In the genomic region with DNA sequence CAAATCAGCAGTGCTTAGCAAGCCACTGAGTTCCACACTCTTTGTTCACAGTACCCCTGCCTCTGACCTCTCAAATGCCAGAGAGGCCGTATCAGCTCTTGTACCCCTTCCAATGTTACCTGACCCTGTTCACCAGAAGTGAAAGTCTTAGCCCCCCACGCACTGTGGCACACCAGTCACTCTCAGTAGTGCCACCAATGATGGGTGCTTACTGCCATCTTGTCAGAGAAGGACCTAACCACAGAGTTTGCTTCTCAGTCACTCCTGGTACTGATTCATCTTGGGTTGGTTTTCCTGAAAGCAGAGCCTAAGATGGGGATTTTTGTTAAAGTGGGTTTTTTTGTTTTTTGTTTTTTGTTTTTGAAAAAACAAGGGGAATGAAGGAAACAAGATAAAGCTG, we compare ENCODE assay signal across 11 cellular contexts. TPM values are rescaled to one million over a fixed set of nuclear protein-coding genes. Genes with fewer than 3 reads are reported as not detected.
A peak's percentile ranks its signal among the peaks of the same experiment; 100 is the strongest.
DNase-seq lines count a peak whose midpoint lies in the region; ATAC-seq lines count a peak whose summit lies in the region.
"Had no signal": no experiment of that assay in that cellular context is flagged by ENCODE, and none has a peak within 500 bp of the region (broad histone marks: within the 10 kb centered on the region; RNA-seq: fewer than 3 reads in every experiment).

No MANE protein-coding gene starts in this region.

- DNase-seq in activated CD4-positive, alpha-beta T cell treated with anti-CD3 and anti-CD28 coated beads, Interleukin-2, amount 10 ng/mL, durations not matched to agents 24 days and 14 days, result no peak
- no peak for DNase-seq in activated CD4-positive, alpha-beta T cell treated with anti-CD3 and anti-CD28 coated beads, Interleukin-2, amount 10 ng/mL, durations not matched to agents 7 days and 5 days
- DNase-seq in stimulated activated CD4-positive, alpha-beta T cell treated with anti-CD3 and anti-CD28 coated beads, Interleukin-4, amount 100 ng/mL, for 24 hours, result peak; percentile 22
- DNase-seq in HCEC 1CT, result no peak
- DNase-seq in left cardiac atrium, result no peak
- DNase-seq: activated gamma-delta T cell, head of caudate nucleus, left lung had no signal

- H3K4me1 Mint-ChIP-seq in activated CD4-positive, alpha-beta T cell treated with anti-CD3 and anti-CD28 coated beads, Interleukin-2, amount 10 ng/mL, durations not matched to agents 24 days and 14 days, result peaks cover 10% of the 10 kb centered on the region
- H3K4me1 Mint-ChIP-seq in activated CD4-positive, alpha-beta T cell treated with anti-CD3 and anti-CD28 coated beads, Interleukin-2, amount 10 ng/mL, durations not matched to agents 7 days and 5 days, result peaks cover 8% of the 10 kb centered on the region

- intact Hi-C loops in activated CD4-positive, alpha-beta T cell treated with anti-CD3 and anti-CD28 coated beads, Interleukin-2, amount 10 ng/mL, durations not matched to agents 24 days and 14 days (cut with micrococcal nuclease), result no loop called here
- intact Hi-C loops in left cardiac atrium (cut with DNase I), result no loop called here

- ATAC-seq in GM19455 (IDR thresholded peaks at IDR 0.05; ENCODE audit: unreplicated experiment), result peak; percentile 68
- ATAC-seq in HG03039 (IDR thresholded peaks at IDR 0.05; ENCODE audit: unreplicated experiment), result peak; percentile 82
- ATAC-seq in GM18519 (IDR thresholded peaks at IDR 0.05; ENCODE audit: low FRiP score, unreplicated experiment), result no peak
- no peak for ATAC-seq in left cardiac atrium
- ATAC-seq: left lung had no signal

- no peak overlapping the region for H3K4me3 Mint-ChIP-seq in activated CD4-positive, alpha-beta T cell treated with anti-CD3 and anti-CD28 coated beads, Interleukin-2, amount 10 ng/mL, durations not matched to agents 24 days and 14 days
- H3K4me3 Mint-ChIP-seq in activated CD4-positive, alpha-beta T cell treated with anti-CD3 and anti-CD28 coated beads, Interleukin-2, amount 10 ng/mL, durations not matched to agents 7 days and 5 days, result no peak overlapping the region

- no peaks in the 10 kb centered on the region for H3K36me3 Mint-ChIP-seq in activated CD4-positive, alpha-beta T cell treated with anti-CD3 and anti-CD28 coated beads, Interleukin-2, amount 10 ng/mL, durations not matched to agents 24 days and 14 days (ENCODE audit: low read depth)
- no peaks in the 10 kb centered on the region for H3K36me3 Mint-ChIP-seq in activated CD4-positive, alpha-beta T cell treated with anti-CD3 and anti-CD28 coated beads, Interleukin-2, amount 10 ng/mL, durations not matched to agents 7 days and 5 days (ENCODE audit: low read depth)

- POLR2A ChIA-PET in activated CD4-positive, alpha-beta T cell treated with anti-CD3 and anti-CD28 coated beads, Interleukin-2, amount 10 ng/mL, durations not matched to agents 7 days and 5 days (lab: Charles Lee), result no interaction called here

- no peaks in the 10 kb centered on the region for H3K27me3 Mint-ChIP-seq in activated CD4-positive, alpha-beta T cell treated with anti-CD3 and anti-CD28 coated beads, Interleukin-2, amount 10 ng/mL, durations not matched to agents 24 days and 14 days
- no peaks in the 10 kb centered on the region for H3K27me3 Mint-ChIP-seq in activated CD4-positive, alpha-beta T cell treated with anti-CD3 and anti-CD28 coated beads, Interleukin-2, amount 10 ng/mL, durations not matched to agents 7 days and 5 days

- CTCF ChIA-PET in activated CD4-positive, alpha-beta T cell treated with anti-CD3 and anti-CD28 coated beads, Interleukin-2, amount 10 ng/mL, durations not matched to agents 7 days and 5 days (lab: Charles Lee), result no interaction called here

- no peaks in the 10 kb centered on the region for H3K9me3 Mint-ChIP-seq in activated CD4-positive, alpha-beta T cell treated with anti-CD3 and anti-CD28 coated beads, Interleukin-2, amount 10 ng/mL, durations not matched to agents 24 days and 14 days
- no peaks in the 10 kb centered on the region for H3K9me3 Mint-ChIP-seq in activated CD4-positive, alpha-beta T cell treated with anti-CD3 and anti-CD28 coated beads, Interleukin-2, amount 10 ng/mL, durations not matched to agents 7 days and 5 days

- peak overlapping the region; percentile 20 for H3K27ac Mint-ChIP-seq in activated CD4-positive, alpha-beta T cell treated with anti-CD3 and anti-CD28 coated beads, Interleukin-2, amount 10 ng/mL, durations not matched to agents 24 days and 14 days
- no peak overlapping the region for H3K27ac Mint-ChIP-seq in activated CD4-positive, alpha-beta T cell treated with anti-CD3 and anti-CD28 coated beads, Interleukin-2, amount 10 ng/mL, durations not matched to agents 7 days and 5 days

RNA-seq across cellular contexts. Expression of gene PANK3, which starts 28.8 kb away (rescaled TPM):
- 73.1 and 81.2 TPM in 2 replicates for total RNA-seq in activated CD4-positive, alpha-beta T cell treated with anti-CD3 and anti-CD28 coated beads, Interleukin-2, amount 10 ng/mL, durations not matched to agents 24 days and 14 days
- total RNA-seq in activated CD4-positive, alpha-beta T cell treated with anti-CD3 and anti-CD28 coated beads, Interleukin-2, amount 10 ng/mL, durations not matched to agents 7 days and 5 days, result 10 to 100 TPM; 42.4 to 47.3 TPM
- total RNA-seq in left cardiac atrium, result 10 to 100 TPM; 29.9 to 49.2 TPM

Comparison
In these comparisons a context has a peak if more than half of its experiments do, and no peak if none do; other contexts are left out.
1. ATAC-seq: peak in GM19455 (single experiment) and HG03039 (single experiment); none in GM18519 (single experiment) and left cardiac atrium (0 of 2).